ENCODE assay signal across 25 cellular contexts in genomic region chr19:54142166-54142780, GRCh38. TPM values are rescaled to one million over a fixed set of nuclear protein-coding genes. Genes with fewer than 3 reads are reported as not detected.
DNase-seq lines count a peak whose midpoint lies in the region; ATAC-seq and TF ChIP-seq lines count a peak whose summit lies in the region.
"Had no signal": no experiment of that assay in that cellular context is flagged by ENCODE, and none has a peak within 500 bp of the region (broad histone marks: within the 10 kb centered on the region; RNA-seq: fewer than 3 reads in every experiment).

No MANE protein-coding gene starts in this region.

- POLR2A ChIA-PET in activated CD4-positive, alpha-beta T cell treated with anti-CD3 and anti-CD28 coated beads for 36 hours (lab: Charles Lee): no interaction called here
- POLR2A ChIA-PET in RWPE1 (lab: Yijun Ruan, JAX; ENCODE audit: low non-redundant PET): no interaction called here

- H3K27ac ChIP-seq in endodermal cell (ENCODE audit: low read depth, low read length) (no peak overlapping the region), RWPE1 (no peak overlapping the region)
- H3K27ac ChIP-seq: body of pancreas, coronary artery, right atrium auricular region, suprapubic skin, vagina had no signal

- WGBS in endodermal cell (ENCODE audit: insufficient coverage in 1 of 2, insufficient read length in 1 of 2), 2 experiments: 89 to 100% methylated on average over 3 to 7 of the region's 7 CpGs

- peaks cover 52% of the 10 kb centered on the region; the same call in 1 of the 2 replicates for H3K36me3 ChIP-seq in Loucy (ENCODE audit: insufficient read depth, low read length)
- peaks cover 79% of the 10 kb centered on the region for H3K36me3 ChIP-seq in endodermal cell (ENCODE audit: control insufficient read depth, insufficient read depth, low read length)

- peaks cover 63% of the 10 kb centered on the region for H4K20me1 ChIP-seq in Loucy (ENCODE audit: insufficient read depth, low read length, poor library complexity, severe bottlenecking)

- no peak for ATAC-seq in activated CD4-positive, alpha-beta T cell treated with anti-CD3 and anti-CD28 coated beads for 36 hours
- ATAC-seq: body of pancreas, SK-N-SH treated with all-trans-retinoic acid at 6 μM for 48 hours had no signal

- H3K9me3 Mint-ChIP-seq in activated CD4-positive, alpha-beta T cell treated with anti-CD3 and anti-CD28 coated beads for 36 hours (ENCODE audit: low read depth): no peaks in the 10 kb centered on the region
- H3K9me3 Mint-ChIP-seq in endodermal cell (no peaks in the 10 kb centered on the region), nephron (no peaks in the 10 kb centered on the region)
- H3K9me3 Mint-ChIP-seq: immature natural killer cell had no signal

- CTCF ChIA-PET in activated CD4-positive, alpha-beta T cell treated with anti-CD3 and anti-CD28 coated beads for 36 hours (lab: Charles Lee): interaction anchor here (0.6 to 1.0 kb wide), 3 partner anchors 8 to 26 kb away, joined by 3 read pairs; no protein-coding TSS in a partner anchor
- CTCF ChIA-PET in RWPE1 (lab: Yijun Ruan, JAX): interaction anchor here (0.6 kb wide), 1 partner anchor 17 kb away, joined by 4 read pairs; no protein-coding TSS in a partner anchor

- no peak for TF ChIP-seq CTCF in Loucy (conservative IDR thresholded peaks at IDR 0.05; ENCODE audit: low read length)
- TF ChIP-seq CTCF in endodermal cell (conservative IDR thresholded peaks at IDR 0.05): no peak
- no peak for TF ChIP-seq CTCF in nephron (IDR thresholded peaks at IDR 0.05; ENCODE audit: unreplicated experiment in 3 of 3)
- no peak for TF ChIP-seq CTCF in RWPE1 (conservative IDR thresholded peaks at IDR 0.05; ENCODE audit: low read depth)

- peak overlapping the region; percentile 82 for H3K4me2 ChIP-seq in Loucy (ENCODE audit: low read depth, low read length, poor library complexity, severe bottlenecking)

- H3K4me3 Mint-ChIP-seq in activated CD4-positive, alpha-beta T cell treated with anti-CD3 and anti-CD28 coated beads for 36 hours: no peak overlapping the region
- H3K4me3 Mint-ChIP-seq in endodermal cell (no peak overlapping the region), nephron (peak overlapping the region; percentile 50 to 85 (median 80))

- no peaks in the 10 kb centered on the region for H3K9me2 ChIP-seq in Loucy (replicated peaks; ENCODE audit: low read depth, low read length)

- H3K9me3 ChIP-seq in Loucy (ENCODE audit: insufficient read depth, low read depth, low read length) (no peaks in the 10 kb centered on the region), endodermal cell (ENCODE audit: control insufficient read depth, low read length) (no peaks in the 10 kb centered on the region)
- H3K9me3 ChIP-seq: BE2C, body of pancreas, right atrium auricular region, suprapubic skin, vagina had no signal

- peaks cover 30% of the 10 kb centered on the region for H3K4me1 Mint-ChIP-seq in activated CD4-positive, alpha-beta T cell treated with anti-CD3 and anti-CD28 coated beads for 36 hours
- H3K4me1 Mint-ChIP-seq in endodermal cell (peaks cover 24% of the 10 kb centered on the region), nephron (peaks cover 28% of the 10 kb centered on the region)

- H3K27me3 ChIP-seq in Loucy (ENCODE audit: insufficient read depth, low read length, poor library complexity, severe bottlenecking): peaks cover 5% of the 10 kb centered on the region
- no peaks in the 10 kb centered on the region for H3K27me3 ChIP-seq in endodermal cell (ENCODE audit: control insufficient read depth, insufficient read depth, low read length, poor library complexity, severe bottlenecking)
- H3K27me3 ChIP-seq: BE2C, body of pancreas, right atrium auricular region, suprapubic skin, vagina had no signal

- H3K4me3 ChIP-seq in Loucy (ENCODE audit: low read length, poor library complexity, severe bottlenecking) (no peak overlapping the region), endodermal cell (ENCODE audit: low read length) (no peak overlapping the region)
- H3K4me3 ChIP-seq: body of pancreas, coronary artery, right atrium auricular region, suprapubic skin, vagina had no signal

- intact Hi-C loops in activated CD4-positive, alpha-beta T cell treated with anti-CD3 and anti-CD28 coated beads for 36 hours (cut with DNase I, micrococcal nuclease): no loop called here

- H3K27me3 Mint-ChIP-seq in activated CD4-positive, alpha-beta T cell treated with anti-CD3 and anti-CD28 coated beads for 36 hours: no peaks in the 10 kb centered on the region
- H3K27me3 Mint-ChIP-seq in endodermal cell (ENCODE audit: insufficient read depth) (no peaks in the 10 kb centered on the region), nephron (ENCODE audit: low read depth) (no peaks in the 10 kb centered on the region)

- H2AFZ ChIP-seq in Loucy (ENCODE audit: low read length): no peak overlapping the region

- H3K4me1 ChIP-seq in Loucy (ENCODE audit: insufficient read depth, low read length, poor library complexity, severe bottlenecking) (peaks cover 30% of the 10 kb centered on the region), endodermal cell (ENCODE audit: control insufficient read depth, insufficient read depth, low read length) (peaks cover 11% of the 10 kb centered on the region)
- H3K4me1 ChIP-seq: BE2C had no signal

- peaks cover 53% of the 10 kb centered on the region for H3K79me2 ChIP-seq in Loucy (ENCODE audit: insufficient read depth, low read length)

- H3K9ac ChIP-seq in Loucy (ENCODE audit: low read depth, low read length, poor library complexity, severe bottlenecking) (no peak overlapping the region), endodermal cell (ENCODE audit: extremely low read depth, low read length, poor library complexity, severe bottlenecking) (no peak overlapping the region)

- H3K36me3 Mint-ChIP-seq in activated CD4-positive, alpha-beta T cell treated with anti-CD3 and anti-CD28 coated beads for 36 hours (ENCODE audit: low read depth): peaks cover 46% of the 10 kb centered on the region
- H3K36me3 Mint-ChIP-seq in endodermal cell (ENCODE audit: low read depth): peaks cover 57% of the 10 kb centered on the region
- peaks cover 54% of the 10 kb centered on the region for H3K36me3 Mint-ChIP-seq in nephron (ENCODE audit: low read depth)

- no peak for DNase-seq in activated CD4-positive, alpha-beta T cell treated with anti-CD3 and anti-CD28 coated beads for 36 hours
- DNase-seq in activated CD4-positive, alpha-beta T cell treated with anti-CD3 and anti-CD28 coated beads, Interleukin-2, amount 50 U/mL, for 1 hour: no peak
- DNase-seq in endodermal cell (no peak), RWPE1 (ENCODE audit: low spot score) (no peak), T-helper 1 cell (no peak)
- no peak for DNase-seq in activated CD4-positive, CD25-positive, alpha-beta regulatory T cell treated with anti-CD3 and anti-CD28 coated beads, Interleukin-2, amount 50 U/mL, for 72 hours
- DNase-seq: 8988T; activated CD4-positive, alpha-beta T cell treated with anti-CD3 and anti-CD28 coated beads for 48 hours; activated CD8-positive, alpha-beta memory T cell treated with anti-CD3 and anti-CD28 coated beads, Interleukin-2, amount 50 U/mL, for 48 hours; activated naive CD4-positive, alpha-beta T cell treated with Interleukin-2 at 50 U/mL for 16 hours; BE2C; body of pancreas; immature natural killer cell; MM.1S; NCI-H1436; NCI-H524 treated with DMSO at 0.1 percent for 48 hours; RPMI8226; T1000 had no signal

- no peaks in the 10 kb centered on the region for H3F3A ChIP-seq in Loucy (ENCODE audit: low read depth)

- H3K27ac Mint-ChIP-seq in activated CD4-positive, alpha-beta T cell treated with anti-CD3 and anti-CD28 coated beads for 36 hours: peak overlapping the region; percentile 21
- H3K27ac Mint-ChIP-seq in endodermal cell (peak overlapping the region; percentile 35), nephron (peak overlapping the region; percentile 4 to 71 (median 42))

RNA-seq across cellular contexts. Expression of gene CNOT3, which starts 4.7 kb away (rescaled TPM):
- total RNA-seq in activated CD4-positive, alpha-beta T cell treated with anti-CD3 and anti-CD28 coated beads for 36 hours: 10 to 100 TPM; 61.0 to 93.8 TPM
- total RNA-seq in endodermal cell: 10 to 100 TPM; 78.9 to 82.7 TPM
- 67.1 TPM for polyA plus RNA-seq in endodermal cell (2013, experiment 1 of 2)
- polyA plus RNA-seq in endodermal cell (2013, experiment 2 of 2): 58.6 TPM

RNA-seq across cellular contexts. Expression of gene LENG1, which starts 17.2 kb away (rescaled TPM):
- total RNA-seq in activated CD4-positive, alpha-beta T cell treated with anti-CD3 and anti-CD28 coated beads for 36 hours: 1 to 10 TPM; 3.5 to 3.6 TPM
- total RNA-seq in endodermal cell: 1 to 10 TPM; 3.6 to 4.0 TPM
- polyA plus RNA-seq in endodermal cell (2013, experiment 1 of 2): 7.7 TPM
- 6.5 TPM for polyA plus RNA-seq in endodermal cell (2013, experiment 2 of 2)

RNA-seq across cellular contexts. Expression of gene PRPF31, which starts 26.7 kb away (rescaled TPM):
- total RNA-seq in activated CD4-positive, alpha-beta T cell treated with anti-CD3 and anti-CD28 coated beads for 36 hours: 100 to 1,000 TPM in 1 of 2 experiments, 10 to 100 TPM in 1; 85.5 to 115 TPM
- 10 to 100 TPM; 79.0 to 85.5 TPM for total RNA-seq in endodermal cell
- polyA plus RNA-seq in endodermal cell (2013, experiment 1 of 2): 59.6 TPM
- polyA plus RNA-seq in endodermal cell (2013, experiment 2 of 2): 51.4 TPM

RNA-seq across cellular contexts. Expression of gene TFPT, which starts 26.8 kb away (rescaled TPM):
- total RNA-seq in activated CD4-positive, alpha-beta T cell treated with anti-CD3 and anti-CD28 coated beads for 36 hours: 10 to 100 TPM; 28.5 to 39.3 TPM
- total RNA-seq in endodermal cell: 10 to 100 TPM; 19.5 to 21.6 TPM
- 19.9 TPM for polyA plus RNA-seq in endodermal cell (2013, experiment 1 of 2)
- 19.7 TPM for polyA plus RNA-seq in endodermal cell (2013, experiment 2 of 2)

RNA-seq across cellular contexts. Expression of gene TMC4, which starts 30.7 kb away (rescaled TPM):
- under 1 TPM; 0.39 to 0.55 TPM for total RNA-seq in activated CD4-positive, alpha-beta T cell treated with anti-CD3 and anti-CD28 coated beads for 36 hours
- total RNA-seq in endodermal cell: 10 to 100 TPM; 32.7 to 46.6 TPM
- 0.82 TPM for polyA plus RNA-seq in endodermal cell (2013, experiment 1 of 2)
- 1.9 TPM for polyA plus RNA-seq in endodermal cell (2013, experiment 2 of 2)

Comparison
In these comparisons a context has a peak if more than half of its experiments do, and no peak if none do; other contexts are left out.
1. H3K4me3 Mint-ChIP-seq: peak in nephron (3 of 3); none in activated CD4-positive, alpha-beta T cell treated with anti-CD3 and anti-CD28 coated beads for 36 hours (single experiment) and endodermal cell (single experiment).
2. Peak in every context shown above with its lines, with median percentiles within 50 percentile points of each other: H3K27ac Mint-ChIP-seq.